Comparison of ENCODE assay signal across 19 cellular contexts in the genomic region with DNA sequence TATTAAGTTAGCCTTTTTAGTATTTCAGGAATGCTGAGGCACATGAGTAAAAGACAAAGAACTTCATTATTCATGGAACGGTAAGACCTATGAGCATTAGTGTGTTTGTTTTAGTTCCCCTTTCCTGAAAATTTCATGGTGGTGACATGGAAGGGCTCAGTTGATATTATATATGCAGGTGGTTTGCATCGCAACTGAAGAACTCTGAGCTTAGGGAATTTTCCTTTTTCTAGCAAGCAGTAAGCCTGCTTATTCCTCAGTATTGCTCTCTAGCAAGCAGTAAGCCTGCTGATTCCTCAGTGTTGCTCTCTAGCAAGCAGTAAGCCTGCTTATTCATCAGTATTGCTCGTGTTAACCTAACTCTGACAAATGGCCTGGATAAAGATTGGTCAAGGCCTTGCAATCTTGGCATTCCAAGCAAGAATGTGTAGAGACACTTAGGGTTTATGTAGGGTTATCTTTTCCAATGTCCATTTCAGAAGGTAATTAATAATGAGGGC. TPM values are rescaled to one million over a fixed set of nuclear protein-coding genes. Genes with fewer than 3 reads are reported as not detected.
DNase-seq lines count a peak whose midpoint lies in the region; ATAC-seq and TF ChIP-seq lines count a peak whose summit lies in the region.
"Had no signal": no experiment of that assay in that cellular context is flagged by ENCODE, and none has a peak within 500 bp of the region (broad histone marks: within the 10 kb centered on the region; RNA-seq: fewer than 3 reads in every experiment).

No MANE protein-coding gene starts in this region.

- H3K4me3 ChIP-seq in epithelial cell of esophagus (ENCODE audit: low read length) (no peak overlapping the region), mesendoderm (ENCODE audit: low read length) (no peak overlapping the region), Caco-2 (ENCODE audit: low read depth, low read length) (no peak overlapping the region)
- H3K4me3 ChIP-seq: BLaER1 treated with 17β-estradiol and CSF1 and Interleukin-3, amounts not matched to agents 10 nM and 100 nM; GM12878; GM23338 had no signal

- H4K8ac ChIP-seq in mesendoderm (ENCODE audit: low read depth, low read length) = no peak overlapping the region

- no CpG with 5 or more reads among the region's 3 CpGs for WGBS in mesendoderm (ENCODE audit: extremely low coverage, insufficient coverage, low lambda C conversion rate)

- H3K4me1 Mint-ChIP-seq in Calu3 (ENCODE audit: low read depth, unreplicated experiment) = peaks cover 20% of the 10 kb centered on the region
- 0 out of 2 replicates have a peak, but pooled peaks cover 6% of the 10 kb centered on the region for H3K4me1 Mint-ChIP-seq in WTC11
- H3K4me1 Mint-ChIP-seq in Caco-2 (ENCODE audit: low read depth, unreplicated experiment) = no peaks in the 10 kb centered on the region
- no peaks in the 10 kb centered on the region for H3K4me1 Mint-ChIP-seq in CD4-positive, alpha-beta T cell (ENCODE audit: low read depth)
- H3K4me1 Mint-ChIP-seq: CD4-positive, alpha-beta memory T cell; IgD-negative memory B cell had no signal

- no peak overlapping the region for H3K56ac ChIP-seq in mesendoderm (ENCODE audit: low read length)

- no peak for ATAC-seq in WTC11
- ATAC-seq in CD4-positive, alpha-beta T cell (ENCODE audit: poor library complexity) = no peak
- ATAC-seq: GM12878, GM23338 had no signal

- H2BK120ac ChIP-seq in mesendoderm (ENCODE audit: low read depth, low read length) = no peak overlapping the region

- intact Hi-C loops in Calu3 (cut with micrococcal nuclease; ENCODE audit: unreplicated experiment) (no loop called here), Caco-2 (cut with micrococcal nuclease; ENCODE audit: unreplicated experiment) (no loop called here)
- intact Hi-C loops in CD4-positive, alpha-beta T cell (cut with DNase I, micrococcal nuclease) = no loop called here

- H3K9me3 ChIP-seq in Caco-2 = no peaks in the 10 kb centered on the region
- H3K9me3 ChIP-seq in CD4-positive, alpha-beta T cell (ENCODE audit: control insufficient read depth, low read length) = no peaks in the 10 kb centered on the region
- H3K9me3 ChIP-seq: BLaER1 treated with 17β-estradiol and CSF1 and Interleukin-3, amounts not matched to agents 10 nM and 100 nM had no signal

- POLR2A ChIA-PET in WTC11 (lab: Charles Lee) (no interaction called here), Caco-2 (lab: Charles Lee) (no interaction called here)
- POLR2A ChIA-PET in CD4-positive, alpha-beta T cell (lab: Charles Lee) = no interaction called here

- H4K5ac ChIP-seq in mesendoderm (ENCODE audit: low read length) = no peak overlapping the region

- no peak overlapping the region for H2BK15ac ChIP-seq in mesendoderm (replicated peaks; ENCODE audit: low read depth)

- BruUV-seq in Calu3 (replicated peaks; lab: Mats Ljungman, UMichigan) (no TSS peak), Caco-2 (replicated peaks; lab: Mats Ljungman, UMichigan) (no TSS peak)

- no peak overlapping the region for H3K27ac ChIP-seq in mesendoderm (ENCODE audit: low read depth, low read length)
- H3K27ac ChIP-seq in CD4-positive, alpha-beta T cell (ENCODE audit: low read depth, low read length) = no peak overlapping the region
- H3K27ac ChIP-seq: BLaER1 treated with 17β-estradiol and CSF1 and Interleukin-3, amounts not matched to agents 10 nM and 100 nM had no signal

- no peaks in the 10 kb centered on the region for H3K79me1 ChIP-seq in mesendoderm (ENCODE audit: low read length)

- H3K27me3 Mint-ChIP-seq in Calu3 (ENCODE audit: unreplicated experiment) (no peaks in the 10 kb centered on the region), WTC11 (ENCODE audit: low read depth) (no peaks in the 10 kb centered on the region), Caco-2 (ENCODE audit: insufficient read depth, unreplicated experiment) (no peaks in the 10 kb centered on the region)
- H3K27me3 Mint-ChIP-seq in CD4-positive, alpha-beta T cell = no peaks in the 10 kb centered on the region
- H3K27me3 Mint-ChIP-seq: CD4-positive, alpha-beta memory T cell; IgD-negative memory B cell had no signal

- H3K27me3 ChIP-seq in mesendoderm (ENCODE audit: insufficient read depth, low read length, poor library complexity) = no peaks in the 10 kb centered on the region
- H3K27me3 ChIP-seq in Caco-2 (replicated peaks; ENCODE audit: control insufficient read depth, insufficient read depth, low read length) = no peaks in the 10 kb centered on the region
- H3K27me3 ChIP-seq in CD4-positive, alpha-beta T cell (ENCODE audit: control insufficient read depth, insufficient read depth, low read length) = no peaks in the 10 kb centered on the region

- CTCF ChIA-PET in Calu3 (lab: Charles Lee) (no interaction called here), WTC11 (lab: Charles Lee) (interaction anchor here (0.8 kb wide), 1 partner anchor 58 kb away, joined by 3 read pairs; no protein-coding TSS in a partner anchor), Caco-2 (lab: Charles Lee) (no interaction called here)
- CTCF ChIA-PET in CD4-positive, alpha-beta T cell (lab: Charles Lee) = no interaction called here

- H3K9ac ChIP-seq in mesendoderm (ENCODE audit: low read length) = no peak overlapping the region
- H3K9ac ChIP-seq: BLaER1 treated with 17β-estradiol and CSF1 and Interleukin-3, amounts not matched to agents 10 nM and 100 nM had no signal

- no peak overlapping the region for H3K4ac ChIP-seq in mesendoderm (ENCODE audit: low read depth, low read length)

- no peaks in the 10 kb centered on the region for H3K4me1 ChIP-seq in mesendoderm (ENCODE audit: control insufficient read depth, low read depth, low read length)
- H3K4me1 ChIP-seq in Caco-2 = no peaks in the 10 kb centered on the region
- H3K4me1 ChIP-seq: BLaER1 treated with 17β-estradiol and CSF1 and Interleukin-3, amounts not matched to agents 10 nM and 100 nM had no signal

- H3K4me3 Mint-ChIP-seq in Calu3 (ENCODE audit: low read depth, unreplicated experiment) = no peak overlapping the region
- no peak overlapping the region for H3K4me3 Mint-ChIP-seq in WTC11
- H3K4me3 Mint-ChIP-seq in Caco-2 (ENCODE audit: unreplicated experiment) = no peak overlapping the region
- H3K4me3 Mint-ChIP-seq in CD4-positive, alpha-beta T cell = no peak overlapping the region
- H3K4me3 Mint-ChIP-seq: CD4-positive, alpha-beta memory T cell; GM23338; IgD-negative memory B cell had no signal

- no peak overlapping the region for H3K23ac ChIP-seq in mesendoderm (ENCODE audit: low read length)

- H2AK5ac ChIP-seq in mesendoderm (ENCODE audit: low read length) = no peak overlapping the region

- H2BK5ac ChIP-seq in mesendoderm (ENCODE audit: low read length) = no peak overlapping the region

- H3K4me2 ChIP-seq in mesendoderm (ENCODE audit: low read length) = no peak overlapping the region
- H3K4me2 ChIP-seq: BLaER1 treated with 17β-estradiol and CSF1 and Interleukin-3, amounts not matched to agents 10 nM and 100 nM; GM23338 had no signal

- H3K27ac Mint-ChIP-seq in Calu3 (ENCODE audit: unreplicated experiment) (peak overlapping the region; percentile 91), WTC11 (peak overlapping the region; percentile 14), Caco-2 (ENCODE audit: unreplicated experiment) (no peak overlapping the region)
- H3K27ac Mint-ChIP-seq in CD4-positive, alpha-beta T cell = no peak overlapping the region
- H3K27ac Mint-ChIP-seq: CD4-positive, alpha-beta memory T cell; GM23338; IgD-negative memory B cell had no signal

- DNase-seq in Calu3 (no peak), WTC11 (ENCODE audit: low spot score) (no peak), epithelial cell of esophagus (ENCODE audit: low read depth) (peak; percentile 0), mesendoderm (peak; percentile 5), Caco-2 (no peak), NCI-H1417 (lab: John Stamatoyannopoulos, UW) (no peak), DMS 273 treated with DMSO at 0.1 percent for 48 hours (lab: John Stamatoyannopoulos, UW) (no peak)
- DNase-seq in CD4-positive, alpha-beta T cell = no peak
- DNase-seq: 8988T; ACHN; CD4-positive, alpha-beta memory T cell; DMS53; H7 had no signal

- H3K18ac ChIP-seq in mesendoderm (ENCODE audit: low read length) = no peak overlapping the region

- no peaks in the 10 kb centered on the region for H3K9me3 Mint-ChIP-seq in Calu3 (ENCODE audit: low read depth, unreplicated experiment)
- no peaks in the 10 kb centered on the region for H3K9me3 Mint-ChIP-seq in WTC11
- no peaks in the 10 kb centered on the region for H3K9me3 Mint-ChIP-seq in Caco-2 (ENCODE audit: unreplicated experiment)
- no peaks in the 10 kb centered on the region for H3K9me3 Mint-ChIP-seq in CD4-positive, alpha-beta T cell
- H3K9me3 Mint-ChIP-seq: CD4-positive, alpha-beta memory T cell; GM23338; IgD-negative memory B cell had no signal

- H3K36me3 Mint-ChIP-seq in Calu3 (ENCODE audit: insufficient read depth, unreplicated experiment) = no peaks in the 10 kb centered on the region
- H3K36me3 Mint-ChIP-seq in WTC11 = no peaks in the 10 kb centered on the region
- no peaks in the 10 kb centered on the region for H3K36me3 Mint-ChIP-seq in Caco-2 (ENCODE audit: insufficient read depth, unreplicated experiment)
- H3K36me3 Mint-ChIP-seq in CD4-positive, alpha-beta T cell (ENCODE audit: low read depth) = no peaks in the 10 kb centered on the region
- H3K36me3 Mint-ChIP-seq: CD4-positive, alpha-beta memory T cell; IgD-negative memory B cell had no signal

- H3K79me2 ChIP-seq in mesendoderm (ENCODE audit: control insufficient read depth, insufficient read depth, low read length) = no peaks in the 10 kb centered on the region

- H3K36me3 ChIP-seq in mesendoderm (ENCODE audit: control insufficient read depth, insufficient read depth, low read length) = no peaks in the 10 kb centered on the region
- H3K36me3 ChIP-seq in Caco-2 (ENCODE audit: control insufficient read depth, insufficient read depth, low read length) = no peaks in the 10 kb centered on the region
- H3K36me3 ChIP-seq: BLaER1 treated with 17β-estradiol and CSF1 and Interleukin-3, amounts not matched to agents 10 nM and 100 nM had no signal

- TF ChIP-seq CTCF in Calu3 (IDR thresholded peaks at IDR 0.05; ENCODE audit: unreplicated experiment) (no peak), WTC11 (IDR thresholded peaks at IDR 0.05) (no peak), epithelial cell of esophagus (IDR thresholded peaks at IDR 0.05; ENCODE audit: insufficient read depth, low read depth, low read length, missing control alignments) (no peak), Caco-2 (IDR thresholded peaks at IDR 0.05; ENCODE audit: insufficient read depth in 1 of 2, low read depth in 1 of 2, low read length in 1 of 2, severe bottlenecking in 1 of 2, unreplicated experiment in 1 of 2) (no peak)
- TF ChIP-seq CTCF in CD4-positive, alpha-beta T cell (IDR thresholded peaks at IDR 0.05) = no peak

TF ChIP-seq in WTC11, 78 proteins besides CTCF, POLR2A, EP300 and RAD21 (continues in another document):
- TF ChIP-seq JUN (CRISPR knock-in tag; IDR thresholded peaks at IDR 0.05) = no peak

RNA-seq across cellular contexts. Expression of gene MAGEB18, which starts 37.7 kb away (rescaled TPM):
- total RNA-seq in Calu3 (2022) = not detected in 2 replicates
- total RNA-seq in WTC11 (2021) = not detected in 3 replicates
- polyA plus RNA-seq in mesendoderm (2013, experiment 1 of 2) = not detected
- polyA plus RNA-seq in mesendoderm (2013, experiment 2 of 2) = not detected
- not detected in 2 replicates for total RNA-seq in Caco-2 (2022)
- not detected for total RNA-seq in CD4-positive, alpha-beta T cell
- total RNA-seq: CD4-positive, alpha-beta memory T cell; Daoy; GM12878; GM23338; H7; HT-29 had no signal
- polyA plus RNA-seq: CD4-positive, alpha-beta memory T cell; GM12878; GM23338; IgD-negative memory B cell had no signal

RNA-seq across cellular contexts. Expression of gene MAGEB6B, which starts 59.9 kb away (rescaled TPM):
- total RNA-seq in Calu3 (2022) = not detected in 2 replicates
- total RNA-seq in WTC11 (2021) = not detected in 3 replicates
- not detected for polyA plus RNA-seq in mesendoderm (2013, experiment 1 of 2)
- not detected for polyA plus RNA-seq in mesendoderm (2013, experiment 2 of 2)
- total RNA-seq in Caco-2 (2022) = not detected in 2 replicates
- total RNA-seq in CD4-positive, alpha-beta T cell = not detected
- total RNA-seq: CD4-positive, alpha-beta memory T cell; Daoy; GM12878; GM23338; H7; HT-29 had no signal
- polyA plus RNA-seq: CD4-positive, alpha-beta memory T cell; GM12878; GM23338; IgD-negative memory B cell had no signal

Comparison
In these comparisons a context has a peak if more than half of its experiments do, and no peak if none do; other contexts are left out.
1. DNase-seq: peak in epithelial cell of esophagus (single experiment) and mesendoderm (single experiment); none in Calu3 (single experiment), WTC11 (single experiment), Caco-2 (0 of 2), CD4-positive, alpha-beta T cell (0 of 10), NCI-H1417 (0 of 3) and DMS 273 treated with DMSO at 0.1 percent for 48 hours (single experiment).
2. H3K27ac Mint-ChIP-seq: peak in Calu3 (single experiment) and WTC11 (single experiment); none in Caco-2 (single experiment) and CD4-positive, alpha-beta T cell (single experiment).